Comparison of ENCODE assay signal across 3 cellular contexts in the genomic region with DNA sequence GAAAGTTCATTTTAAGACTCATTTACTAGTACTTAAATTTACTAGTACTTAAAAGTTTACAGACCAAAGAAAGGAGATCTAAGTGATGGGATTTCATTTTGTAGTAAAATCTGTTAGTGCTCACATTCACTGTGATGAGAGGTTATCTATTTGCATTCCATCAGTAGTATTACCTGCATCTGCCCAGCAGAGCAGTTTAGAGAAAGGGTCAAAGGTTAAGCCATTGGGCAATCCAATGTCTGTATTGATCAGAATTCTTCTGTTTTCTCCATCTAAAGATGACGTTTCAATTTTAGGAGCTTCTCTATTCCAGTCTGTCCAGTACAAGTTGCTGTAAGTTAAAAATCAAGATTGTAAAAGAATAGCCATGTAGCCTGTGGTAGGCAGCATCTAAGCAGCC.
TF ChIP-seq lines count a peak whose summit lies in the region.

No MANE protein-coding gene starts in this region.

TF ChIP-seq in GM23338, 12 proteins besides CTCF, POLR2A, EP300 and RAD21 (continues in another document):
- no peak for TF ChIP-seq ZNF114 (CRISPR knock-in tag; IDR thresholded peaks at IDR 0.05)
- TF ChIP-seq ZNF331 (CRISPR knock-in tag; IDR thresholded peaks at IDR 0.05; ENCODE audit: low read depth), result no peak
- no peak for TF ChIP-seq ETS1 (IDR thresholded peaks at IDR 0.05)
- no peak for TF ChIP-seq NANOG (IDR thresholded peaks at IDR 0.05; ENCODE audit: borderline replicate concordance)
- TF ChIP-seq STAT1 (IDR thresholded peaks at IDR 0.05; ENCODE audit: unreplicated experiment), result no peak
- no peak for TF ChIP-seq EZH2phosphoT487 (IDR thresholded peaks at IDR 0.05; ENCODE audit: unreplicated experiment)
- TF ChIP-seq EZH2 (IDR thresholded peaks at IDR 0.05; ENCODE audit: low read depth, unreplicated experiment), result no peak
- no peak for TF ChIP-seq CREB1 (CRISPR knock-in tag; IDR thresholded peaks at IDR 0.05; ENCODE audit: low read depth)
- no peak for TF ChIP-seq JUNB (IDR thresholded peaks at IDR 0.05; ENCODE audit: unreplicated experiment)
- TF ChIP-seq, protein P1, sequence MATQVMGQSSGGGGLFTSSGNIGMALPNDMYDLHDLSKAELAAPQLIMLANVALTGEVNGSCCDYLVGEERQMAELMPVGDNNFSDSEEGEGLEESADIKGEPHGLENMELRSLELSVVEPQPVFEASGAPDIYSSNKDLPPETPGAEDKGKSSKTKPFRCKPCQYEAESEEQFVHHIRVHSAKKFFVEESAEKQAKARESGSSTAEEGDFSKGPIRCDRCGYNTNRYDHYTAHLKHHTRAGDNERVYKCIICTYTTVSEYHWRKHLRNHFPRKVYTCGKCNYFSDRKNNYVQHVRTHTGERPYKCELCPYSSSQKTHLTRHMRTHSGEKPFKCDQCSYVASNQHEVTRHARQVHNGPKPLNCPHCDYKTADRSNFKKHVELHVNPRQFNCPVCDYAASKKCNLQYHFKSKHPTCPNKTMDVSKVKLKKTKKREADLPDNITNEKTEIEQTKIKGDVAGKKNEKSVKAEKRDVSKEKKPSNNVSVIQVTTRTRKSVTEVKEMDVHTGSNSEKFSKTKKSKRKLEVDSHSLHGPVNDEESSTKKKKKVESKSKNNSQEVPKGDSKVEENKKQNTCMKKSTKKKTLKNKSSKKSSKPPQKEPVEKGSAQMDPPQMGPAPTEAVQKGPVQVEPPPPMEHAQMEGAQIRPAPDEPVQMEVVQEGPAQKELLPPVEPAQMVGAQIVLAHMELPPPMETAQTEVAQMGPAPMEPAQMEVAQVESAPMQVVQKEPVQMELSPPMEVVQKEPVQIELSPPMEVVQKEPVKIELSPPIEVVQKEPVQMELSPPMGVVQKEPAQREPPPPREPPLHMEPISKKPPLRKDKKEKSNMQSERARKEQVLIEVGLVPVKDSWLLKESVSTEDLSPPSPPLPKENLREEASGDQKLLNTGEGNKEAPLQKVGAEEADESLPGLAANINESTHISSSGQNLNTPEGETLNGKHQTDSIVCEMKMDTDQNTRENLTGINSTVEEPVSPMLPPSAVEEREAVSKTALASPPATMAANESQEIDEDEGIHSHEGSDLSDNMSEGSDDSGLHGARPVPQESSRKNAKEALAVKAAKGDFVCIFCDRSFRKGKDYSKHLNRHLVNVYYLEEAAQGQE (IDR thresholded peaks at IDR 0.05; ENCODE audit: unreplicated experiment), result no peak
- no peak for TF ChIP-seq POLR2AphosphoS5 (IDR thresholded peaks at IDR 0.05; ENCODE audit: low read depth)

TF ChIP-seq in GM12878, 131 proteins besides CTCF, POLR2A, EP300 and RAD21:
- TF ChIP-seq IRF4 (IDR thresholded peaks at IDR 0.05; ENCODE audit: low read depth, low read length) (no peak), BHLHE40 (IDR thresholded peaks at IDR 0.05; ENCODE audit: borderline replicate concordance in 1 of 2, low read depth in 2 of 2, low read length in 1 of 2) (no peak), LARP7 (IDR thresholded peaks at IDR 0.05) (no peak)
- TF ChIP-seq, protein P2, sequence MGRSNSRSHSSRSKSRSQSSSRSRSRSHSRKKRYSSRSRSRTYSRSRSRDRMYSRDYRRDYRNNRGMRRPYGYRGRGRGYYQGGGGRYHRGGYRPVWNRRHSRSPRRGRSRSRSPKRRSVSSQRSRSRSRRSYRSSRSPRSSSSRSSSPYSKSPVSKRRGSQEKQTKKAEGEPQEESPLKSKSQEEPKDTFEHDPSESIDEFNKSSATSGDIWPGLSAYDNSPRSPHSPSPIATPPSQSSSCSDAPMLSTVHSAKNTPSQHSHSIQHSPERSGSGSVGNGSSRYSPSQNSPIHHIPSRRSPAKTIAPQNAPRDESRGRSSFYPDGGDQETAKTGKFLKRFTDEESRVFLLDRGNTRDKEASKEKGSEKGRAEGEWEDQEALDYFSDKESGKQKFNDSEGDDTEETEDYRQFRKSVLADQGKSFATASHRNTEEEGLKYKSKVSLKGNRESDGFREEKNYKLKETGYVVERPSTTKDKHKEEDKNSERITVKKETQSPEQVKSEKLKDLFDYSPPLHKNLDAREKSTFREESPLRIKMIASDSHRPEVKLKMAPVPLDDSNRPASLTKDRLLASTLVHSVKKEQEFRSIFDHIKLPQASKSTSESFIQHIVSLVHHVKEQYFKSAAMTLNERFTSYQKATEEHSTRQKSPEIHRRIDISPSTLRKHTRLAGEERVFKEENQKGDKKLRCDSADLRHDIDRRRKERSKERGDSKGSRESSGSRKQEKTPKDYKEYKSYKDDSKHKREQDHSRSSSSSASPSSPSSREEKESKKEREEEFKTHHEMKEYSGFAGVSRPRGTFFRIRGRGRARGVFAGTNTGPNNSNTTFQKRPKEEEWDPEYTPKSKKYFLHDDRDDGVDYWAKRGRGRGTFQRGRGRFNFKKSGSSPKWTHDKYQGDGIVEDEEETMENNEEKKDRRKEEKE (IDR thresholded peaks at IDR 0.05), result no peak

TF ChIP-seq in HepG2, 621 proteins besides CTCF, POLR2A, EP300 and RAD21 (continues in another document):
- TF ChIP-seq ZNF317 (CRISPR knock-in tag; IDR thresholded peaks at IDR 0.05) (peak; percentile 65; the same call in 1 of the 2 replicates), MLX (CRISPR knock-in tag; IDR thresholded peaks at IDR 0.05) (no peak), NR2F1 (CRISPR knock-in tag; IDR thresholded peaks at IDR 0.05) (peak in 1 of 2 experiments; percentile 67; a peak in 2 of 4 replicates), ONECUT2 (CRISPR knock-in tag; IDR thresholded peaks at IDR 0.05) (peak; percentile 63; the same call in 1 of the 2 replicates), KMT2A (CRISPR knock-in tag; IDR thresholded peaks at IDR 0.05) (no peak), NR2F6 (IDR thresholded peaks at IDR 0.05) (peak; percentile 86), NR2F6 (CRISPR knock-in tag; IDR thresholded peaks at IDR 0.05) (peak; percentile 63; the same call in 1 of the 2 replicates), THAP11 (CRISPR knock-in tag; IDR thresholded peaks at IDR 0.05) (no peak), ZNF343 (CRISPR knock-in tag; IDR thresholded peaks at IDR 0.05) (no peak), ZNF75D (CRISPR knock-in tag; IDR thresholded peaks at IDR 0.05; ENCODE audit: borderline replicate concordance) (no peak), CENPX (CRISPR knock-in tag; IDR thresholded peaks at IDR 0.05) (no peak), NR2C2 (CRISPR knock-in tag; IDR thresholded peaks at IDR 0.05; ENCODE audit: borderline replicate concordance) (peak; percentile 60; the same call in 1 of the 2 replicates), CEBPB (IDR thresholded peaks at IDR 0.05; ENCODE audit: borderline replicate concordance, low read depth, low read length) (peak; percentile 68; the same call in 1 of the 2 replicates), HNF4A (CRISPR knock-in tag; IDR thresholded peaks at IDR 0.05) (peak; percentile 40), ZNF850 (CRISPR knock-in tag; conservative IDR thresholded peaks at IDR 0.05) (no peak), HNRNPK (IDR thresholded peaks at IDR 0.05; ENCODE audit: low read depth, low read length, poor library complexity, severe bottlenecking) (no peak), ZBTB8A (CRISPR knock-in tag; IDR thresholded peaks at IDR 0.05; ENCODE audit: borderline replicate concordance, low read depth) (no peak), ZNF383 (CRISPR knock-in tag; IDR thresholded peaks at IDR 0.05; ENCODE audit: borderline replicate concordance) (no peak), DBP (CRISPR knock-in tag; IDR thresholded peaks at IDR 0.05; ENCODE audit: not compliant biosample characterization) (no peak), ATM (IDR thresholded peaks at IDR 0.05; ENCODE audit: borderline replicate concordance) (no peak), EEA1 (CRISPR knock-in tag; IDR thresholded peaks at IDR 0.05; ENCODE audit: borderline replicate concordance) (no peak), PHF21A (CRISPR knock-in tag; IDR thresholded peaks at IDR 0.05) (no peak), PLSCR1 (CRISPR knock-in tag; IDR thresholded peaks at IDR 0.05; ENCODE audit: borderline replicate concordance) (no peak), ZNF782 (CRISPR knock-in tag; IDR thresholded peaks at IDR 0.05; ENCODE audit: borderline replicate concordance) (no peak), CEBPG (CRISPR knock-in tag; IDR thresholded peaks at IDR 0.05) (peak; percentile 66), FOXA1 (IDR thresholded peaks at IDR 0.05) (no peak), FOXA1 (CRISPR knock-in tag; IDR thresholded peaks at IDR 0.05) (no peak)
- TF ChIP-seq, protein P3, sequence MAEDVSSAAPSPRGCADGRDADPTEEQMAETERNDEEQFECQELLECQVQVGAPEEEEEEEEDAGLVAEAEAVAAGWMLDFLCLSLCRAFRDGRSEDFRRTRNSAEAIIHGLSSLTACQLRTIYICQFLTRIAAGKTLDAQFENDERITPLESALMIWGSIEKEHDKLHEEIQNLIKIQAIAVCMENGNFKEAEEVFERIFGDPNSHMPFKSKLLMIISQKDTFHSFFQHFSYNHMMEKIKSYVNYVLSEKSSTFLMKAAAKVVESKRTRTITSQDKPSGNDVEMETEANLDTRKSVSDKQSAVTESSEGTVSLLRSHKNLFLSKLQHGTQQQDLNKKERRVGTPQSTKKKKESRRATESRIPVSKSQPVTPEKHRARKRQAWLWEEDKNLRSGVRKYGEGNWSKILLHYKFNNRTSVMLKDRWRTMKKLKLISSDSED (CRISPR knock-in tag; IDR thresholded peaks at IDR 0.05), result no peak
- TF ChIP-seq, protein P4, sequence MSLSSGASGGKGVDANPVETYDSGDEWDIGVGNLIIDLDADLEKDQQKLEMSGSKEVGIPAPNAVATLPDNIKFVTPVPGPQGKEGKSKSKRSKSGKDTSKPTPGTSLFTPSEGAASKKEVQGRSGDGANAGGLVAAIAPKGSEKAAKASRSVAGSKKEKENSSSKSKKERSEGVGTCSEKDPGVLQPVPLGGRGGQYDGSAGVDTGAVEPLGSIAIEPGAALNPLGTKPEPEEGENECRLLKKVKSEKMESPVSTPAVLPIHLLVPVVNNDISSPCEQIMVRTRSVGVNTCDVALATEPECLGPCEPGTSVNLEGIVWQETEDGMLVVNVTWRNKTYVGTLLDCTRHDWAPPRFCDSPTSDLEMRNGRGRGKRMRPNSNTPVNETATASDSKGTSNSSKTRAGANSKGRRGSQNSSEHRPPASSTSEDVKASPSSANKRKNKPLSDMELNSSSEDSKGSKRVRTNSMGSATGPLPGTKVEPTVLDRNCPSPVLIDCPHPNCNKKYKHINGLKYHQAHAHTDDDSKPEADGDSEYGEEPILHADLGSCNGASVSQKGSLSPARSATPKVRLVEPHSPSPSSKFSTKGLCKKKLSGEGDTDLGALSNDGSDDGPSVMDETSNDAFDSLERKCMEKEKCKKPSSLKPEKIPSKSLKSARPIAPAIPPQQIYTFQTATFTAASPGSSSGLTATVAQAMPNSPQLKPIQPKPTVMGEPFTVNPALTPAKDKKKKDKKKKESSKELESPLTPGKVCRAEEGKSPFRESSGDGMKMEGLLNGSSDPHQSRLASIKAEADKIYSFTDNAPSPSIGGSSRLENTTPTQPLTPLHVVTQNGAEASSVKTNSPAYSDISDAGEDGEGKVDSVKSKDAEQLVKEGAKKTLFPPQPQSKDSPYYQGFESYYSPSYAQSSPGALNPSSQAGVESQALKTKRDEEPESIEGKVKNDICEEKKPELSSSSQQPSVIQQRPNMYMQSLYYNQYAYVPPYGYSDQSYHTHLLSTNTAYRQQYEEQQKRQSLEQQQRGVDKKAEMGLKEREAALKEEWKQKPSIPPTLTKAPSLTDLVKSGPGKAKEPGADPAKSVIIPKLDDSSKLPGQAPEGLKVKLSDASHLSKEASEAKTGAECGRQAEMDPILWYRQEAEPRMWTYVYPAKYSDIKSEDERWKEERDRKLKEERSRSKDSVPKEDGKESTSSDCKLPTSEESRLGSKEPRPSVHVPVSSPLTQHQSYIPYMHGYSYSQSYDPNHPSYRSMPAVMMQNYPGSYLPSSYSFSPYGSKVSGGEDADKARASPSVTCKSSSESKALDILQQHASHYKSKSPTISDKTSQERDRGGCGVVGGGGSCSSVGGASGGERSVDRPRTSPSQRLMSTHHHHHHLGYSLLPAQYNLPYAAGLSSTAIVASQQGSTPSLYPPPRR (CRISPR knock-in tag; IDR thresholded peaks at IDR 0.05; ENCODE audit: borderline replicate concordance), result no peak
- TF ChIP-seq, protein P5, sequence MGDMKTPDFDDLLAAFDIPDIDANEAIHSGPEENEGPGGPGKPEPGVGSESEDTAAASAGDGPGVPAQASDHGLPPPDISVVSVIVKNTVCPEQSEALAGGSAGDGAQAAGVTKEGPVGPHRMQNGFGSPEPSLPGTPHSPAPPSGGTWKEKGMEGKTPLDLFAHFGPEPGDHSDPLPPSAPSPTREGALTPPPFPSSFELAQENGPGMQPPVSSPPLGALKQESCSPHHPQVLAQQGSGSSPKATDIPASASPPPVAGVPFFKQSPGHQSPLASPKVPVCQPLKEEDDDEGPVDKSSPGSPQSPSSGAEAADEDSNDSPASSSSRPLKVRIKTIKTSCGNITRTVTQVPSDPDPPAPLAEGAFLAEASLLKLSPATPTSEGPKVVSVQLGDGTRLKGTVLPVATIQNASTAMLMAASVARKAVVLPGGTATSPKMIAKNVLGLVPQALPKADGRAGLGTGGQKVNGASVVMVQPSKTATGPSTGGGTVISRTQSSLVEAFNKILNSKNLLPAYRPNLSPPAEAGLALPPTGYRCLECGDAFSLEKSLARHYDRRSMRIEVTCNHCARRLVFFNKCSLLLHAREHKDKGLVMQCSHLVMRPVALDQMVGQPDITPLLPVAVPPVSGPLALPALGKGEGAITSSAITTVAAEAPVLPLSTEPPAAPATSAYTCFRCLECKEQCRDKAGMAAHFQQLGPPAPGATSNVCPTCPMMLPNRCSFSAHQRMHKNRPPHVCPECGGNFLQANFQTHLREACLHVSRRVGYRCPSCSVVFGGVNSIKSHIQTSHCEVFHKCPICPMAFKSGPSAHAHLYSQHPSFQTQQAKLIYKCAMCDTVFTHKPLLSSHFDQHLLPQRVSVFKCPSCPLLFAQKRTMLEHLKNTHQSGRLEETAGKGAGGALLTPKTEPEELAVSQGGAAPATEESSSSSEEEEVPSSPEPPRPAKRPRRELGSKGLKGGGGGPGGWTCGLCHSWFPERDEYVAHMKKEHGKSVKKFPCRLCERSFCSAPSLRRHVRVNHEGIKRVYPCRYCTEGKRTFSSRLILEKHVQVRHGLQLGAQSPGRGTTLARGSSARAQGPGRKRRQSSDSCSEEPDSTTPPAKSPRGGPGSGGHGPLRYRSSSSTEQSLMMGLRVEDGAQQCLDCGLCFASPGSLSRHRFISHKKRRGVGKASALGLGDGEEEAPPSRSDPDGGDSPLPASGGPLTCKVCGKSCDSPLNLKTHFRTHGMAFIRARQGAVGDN (CRISPR knock-in tag; IDR thresholded peaks at IDR 0.05), result no peak
